Comparison of ENCODE assay signal across 23 cellular contexts in the genomic region with DNA sequence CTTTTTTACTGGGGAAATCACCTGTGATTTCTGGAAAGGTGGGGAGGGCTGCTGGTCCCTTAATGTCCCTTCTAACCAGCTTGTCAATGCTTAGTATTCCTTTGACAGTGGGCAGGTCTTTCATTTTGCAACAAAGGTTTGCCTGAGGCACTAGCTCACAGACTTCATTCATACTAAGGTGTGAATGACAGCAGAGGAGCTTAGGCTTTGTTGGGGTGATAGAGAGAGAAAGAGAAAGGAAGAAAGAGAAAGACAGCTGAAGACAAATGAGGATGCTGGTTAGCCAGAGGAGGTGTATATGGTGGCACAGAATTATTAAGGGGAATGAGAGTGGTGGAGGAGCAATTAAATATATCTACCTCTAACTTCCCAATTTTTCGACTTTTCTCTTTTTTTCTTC. TPM values are rescaled to one million over a fixed set of nuclear protein-coding genes. Genes with fewer than 3 reads are reported as not detected.
DNase-seq lines count a peak whose midpoint lies in the region; ATAC-seq and TF ChIP-seq lines count a peak whose summit lies in the region.
"Had no signal": no experiment of that assay in that cellular context is flagged by ENCODE, and none has a peak within 500 bp of the region (broad histone marks: within the 10 kb centered on the region; RNA-seq: fewer than 3 reads in every experiment).

No MANE protein-coding gene starts in this region.

- peak overlapping the region; percentile 61 for H3K4me3 Mint-ChIP-seq in dendritic cell treated with granulocyte-macrophage colony-stimulating factor and Interleukin-4, amounts not matched to agents 40 ng/mL and 50 ng/mL, for 4 days
- H3K4me3 Mint-ChIP-seq in osteocyte (ENCODE audit: unreplicated experiment) = no peak overlapping the region
- H3K4me3 Mint-ChIP-seq: activated CD4-positive, alpha-beta memory T cell treated with anti-CD3 and anti-CD28 coated beads for 36 hours; activated naive CD4-positive, alpha-beta T cell treated with anti-CD3 and anti-CD28 coated beads, Interleukin-2, amount 50 U/mL, for 24 hours; immature natural killer cell had no signal

- no peaks in the 10 kb centered on the region for H3K36me3 Mint-ChIP-seq in dendritic cell treated with granulocyte-macrophage colony-stimulating factor and Interleukin-4, amounts not matched to agents 40 ng/mL and 50 ng/mL, for 4 days (ENCODE audit: low read depth)
- H3K36me3 Mint-ChIP-seq in osteocyte (ENCODE audit: unreplicated experiment) = peaks cover 23% of the 10 kb centered on the region
- H3K36me3 Mint-ChIP-seq: activated CD4-positive, alpha-beta memory T cell treated with anti-CD3 and anti-CD28 coated beads for 36 hours; activated naive CD4-positive, alpha-beta T cell treated with anti-CD3 and anti-CD28 coated beads, Interleukin-2, amount 50 U/mL, for 24 hours; immature natural killer cell had no signal

- intact Hi-C loops in dendritic cell treated with granulocyte-macrophage colony-stimulating factor and Interleukin-4, amounts not matched to agents 40 ng/mL and 50 ng/mL, for 4 days (cut with micrococcal nuclease) = no loop called here
- intact Hi-C loops in left cardiac atrium (cut with DNase I) (loop anchor here in 1 of 2 donors (10.0 kb wide), 2 partner anchors 114 to 484 kb away; no protein-coding TSS in a partner anchor), stomach (cut with DNase I; ENCODE audit: low total_unique reads) (no loop called here)

- no peak for TF ChIP-seq CTCF in osteocyte (IDR thresholded peaks at IDR 0.05)
- no peak for TF ChIP-seq CTCF in stomach (IDR thresholded peaks at IDR 0.05)

- H3K27me3 Mint-ChIP-seq in dendritic cell treated with granulocyte-macrophage colony-stimulating factor and Interleukin-4, amounts not matched to agents 40 ng/mL and 50 ng/mL, for 4 days = no peaks in the 10 kb centered on the region
- H3K27me3 Mint-ChIP-seq in osteocyte (ENCODE audit: unreplicated experiment) = no peaks in the 10 kb centered on the region
- H3K27me3 Mint-ChIP-seq: activated CD4-positive, alpha-beta memory T cell treated with anti-CD3 and anti-CD28 coated beads for 36 hours; activated naive CD4-positive, alpha-beta T cell treated with anti-CD3 and anti-CD28 coated beads, Interleukin-2, amount 50 U/mL, for 24 hours had no signal

- no peak overlapping the region for H3K4me3 ChIP-seq in stomach
- H3K4me3 ChIP-seq: BLaER1 treated with 17β-estradiol and CSF1 and Interleukin-3, amounts not matched to agents 10 nM and 100 nM; gastroesophageal sphincter; left lung; tibial nerve had no signal

- H3K27me3 ChIP-seq in stomach = no peaks in the 10 kb centered on the region
- H3K27me3 ChIP-seq: BLaER1 treated with 17β-estradiol and CSF1 and Interleukin-3, amounts not matched to agents 10 nM and 100 nM; gastroesophageal sphincter; left lung; tibial nerve had no signal

- 55 to 77% (median 75%) methylated on average over 1 of the region's 1 CpG for WGBS in stomach, 5 donors

- DNase-seq in ELF-1 (ENCODE audit: low read depth, low spot score) (peak; percentile 76), osteocyte (ENCODE audit: extremely low spot score, unreplicated experiment) (no peak), cerebellar cortex (ENCODE audit: low spot score) (no peak), left cardiac atrium (no peak), stomach (no peak)
- DNase-seq: activated CD4-positive, alpha-beta memory T cell treated with anti-CD3 and anti-CD28 coated beads for 36 hours; DMS153; immature natural killer cell; left lung; NCI-H1436 treated with DMSO at 0.1 percent for 48 hours; stimulated activated CD4-positive, alpha-beta T cell treated with anti-CD3 and anti-CD28 coated beads, Interleukin-1b, Interleukin-23, amount 100 ng/mL, for 48 hours had no signal

- no peaks in the 10 kb centered on the region for H3K9me3 ChIP-seq in stomach
- H3K9me3 ChIP-seq: BLaER1 treated with 17β-estradiol and CSF1 and Interleukin-3, amounts not matched to agents 10 nM and 100 nM; gastroesophageal sphincter; left lung; tibial nerve had no signal

- no peaks in the 10 kb centered on the region for H3K9me3 Mint-ChIP-seq in dendritic cell treated with granulocyte-macrophage colony-stimulating factor and Interleukin-4, amounts not matched to agents 40 ng/mL and 50 ng/mL, for 4 days
- H3K9me3 Mint-ChIP-seq in osteocyte (ENCODE audit: unreplicated experiment) = no peaks in the 10 kb centered on the region
- H3K9me3 Mint-ChIP-seq: activated CD4-positive, alpha-beta memory T cell treated with anti-CD3 and anti-CD28 coated beads for 36 hours; activated naive CD4-positive, alpha-beta T cell treated with anti-CD3 and anti-CD28 coated beads, Interleukin-2, amount 50 U/mL, for 24 hours; activated T-helper 2 cell treated with anti-CD3 and anti-CD28 coated beads, Interferon-gamma antibody, Interleukin-2, Interleukin-4, amounts not matched to agents 10 μg/mL and 5 μg/mL and 100 μg/mL, durations not matched to agents 14 hours and 24 hours and 36 hours; immature natural killer cell had no signal

- TF ChIP-seq EP300 in stomach (IDR thresholded peaks at IDR 0.05) = no peak

- H3K36me3 ChIP-seq in stomach = peaks cover 0 to 9% (median 6%) of the 10 kb centered on the region in 4 donors
- H3K36me3 ChIP-seq: BLaER1 treated with 17β-estradiol and CSF1 and Interleukin-3, amounts not matched to agents 10 nM and 100 nM; left lung had no signal

- ATAC-seq in HG03432 (IDR thresholded peaks at IDR 0.05; ENCODE audit: unreplicated experiment) (peak; percentile 28), left cardiac atrium (no peak)
- ATAC-seq: activated CD4-positive, CD25-positive, alpha-beta regulatory T cell treated with anti-CD3 and anti-CD28 coated beads, Interleukin-2, amount 50 U/mL, for 24 hours; gastroesophageal sphincter; right cardiac atrium had no signal

- H3K4me1 ChIP-seq in stomach = peaks cover 0 to 18% (median 5%) of the 10 kb centered on the region in 4 donors

- peaks cover 8% of the 10 kb centered on the region for H3K4me1 Mint-ChIP-seq in dendritic cell treated with granulocyte-macrophage colony-stimulating factor and Interleukin-4, amounts not matched to agents 40 ng/mL and 50 ng/mL, for 4 days (ENCODE audit: low read depth)
- H3K4me1 Mint-ChIP-seq in osteocyte (ENCODE audit: unreplicated experiment) = peaks cover 4% of the 10 kb centered on the region
- H3K4me1 Mint-ChIP-seq: immature natural killer cell had no signal

- TF ChIP-seq POLR2A in stomach (IDR thresholded peaks at IDR 0.05) = no peak

- H3K27ac Mint-ChIP-seq in dendritic cell treated with granulocyte-macrophage colony-stimulating factor and Interleukin-4, amounts not matched to agents 40 ng/mL and 50 ng/mL, for 4 days = no peak overlapping the region
- peak overlapping the region; percentile 46 for H3K27ac Mint-ChIP-seq in osteocyte (ENCODE audit: unreplicated experiment)
- H3K27ac Mint-ChIP-seq: activated CD4-positive, alpha-beta memory T cell treated with anti-CD3 and anti-CD28 coated beads for 36 hours; activated naive CD4-positive, alpha-beta T cell treated with anti-CD3 and anti-CD28 coated beads, Interleukin-2, amount 50 U/mL, for 24 hours; activated T-helper 2 cell treated with anti-CD3 and anti-CD28 coated beads, Interferon-gamma antibody, Interleukin-2, Interleukin-4, amounts not matched to agents 10 μg/mL and 5 μg/mL and 100 μg/mL, durations not matched to agents 14 hours and 24 hours and 36 hours; immature natural killer cell had no signal

- no peak overlapping the region for H3K27ac ChIP-seq in stomach
- H3K27ac ChIP-seq: BLaER1 treated with 17β-estradiol and CSF1 and Interleukin-3, amounts not matched to agents 10 nM and 100 nM; left lung had no signal

RNA-seq across cellular contexts. Expression of gene GTF2A1L, which starts 28.9 kb away (rescaled TPM):
- 1.9 TPM in 1 of 2 replicates, not detected in the other for total RNA-seq in osteocyte
- not detected for total RNA-seq in left cardiac atrium
- total RNA-seq in stomach = 100 to 1,000 TPM in 1 of 5 donors, 10 to 100 TPM in 1, 1 to 10 TPM in 2, not detected in 1; 2.2 to 306 (median 12.8) TPM
- 1 to 10 TPM in 2 of 3 donors, not detected in 1; 1.8 to 2.4 TPM for polyA plus RNA-seq in stomach
- total RNA-seq: activated CD4-positive, alpha-beta memory T cell treated with anti-CD3 and anti-CD28 coated beads for 36 hours; activated T-helper 2 cell treated with anti-CD3 and anti-CD28 coated beads, Interferon-gamma antibody, Interleukin-2, Interleukin-4, amounts not matched to agents 10 μg/mL and 5 μg/mL and 100 μg/mL, durations not matched to agents 14 hours and 24 hours and 36 hours; HepG2; mesenteric fat pad; T-helper 1 cell treated with Interleukin-12 subunit alpha and Interleukin-12 subunit beta and Interleukin-4 antibody, amounts not matched to agents 30 ng/mL and 1 ng/mL, for 36 hours had no signal
- polyA plus RNA-seq: HepG2, immature natural killer cell, right cardiac atrium had no signal

RNA-seq across cellular contexts. Expression of gene STON1, which starts 58.8 kb away (rescaled TPM):
- total RNA-seq in osteocyte (37.5 and 38.0 TPM in 2 replicates), left cardiac atrium (10 to 100 TPM; 16.7 to 19.1 TPM), stomach (100 to 1,000 TPM in 1 of 5 donors, 10 to 100 TPM in 4; 12.7 to 116 (median 41.4) TPM)
- 1 to 10 TPM; 5.5 to 6.9 (median 5.7) TPM for polyA plus RNA-seq in stomach
